In the genomic region with DNA sequence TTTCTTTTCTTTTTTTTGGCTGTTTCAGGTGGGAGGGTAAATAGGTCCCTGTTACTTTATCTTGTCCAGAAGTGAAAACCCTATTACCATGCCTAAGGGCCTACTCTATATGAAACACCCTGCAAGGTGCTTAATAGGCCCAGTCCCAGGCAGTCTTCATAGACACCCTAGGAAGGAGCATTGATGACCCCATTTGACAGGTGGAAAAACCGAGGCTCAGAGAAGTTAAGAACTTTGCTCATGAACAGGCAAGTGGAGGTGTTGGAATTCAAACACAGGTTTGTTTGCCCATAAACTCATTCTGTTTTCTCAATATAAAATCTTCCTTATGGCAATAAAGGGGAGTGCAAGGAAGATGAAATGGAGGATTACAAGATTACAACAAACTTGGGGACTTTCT, we compare ENCODE assay signal across 24 cellular contexts.
"Had no signal": no experiment of that assay in that cellular context is flagged by ENCODE, and none has a peak within 500 bp of the region (broad histone marks: within the 10 kb centered on the region; RNA-seq: fewer than 3 reads in every experiment).

No MANE protein-coding gene starts in this region.

- H3K36me3 ChIP-seq: esophagus muscularis mucosa, gastrocnemius medialis, heart right ventricle, left lung, lower lobe of right lung had no signal

- H3K27ac Mint-ChIP-seq: mesothelial cell of epicardium, naive B cell had no signal

- FAIRE-seq: colon, endothelial cell of umbilical vein, islet of Langerhans, keratinocyte had no signal

- H3K4me1 ChIP-seq: esophagus muscularis mucosa, gastrocnemius medialis, lower lobe of right lung had no signal

- DNase-seq: dermis blood vessel endothelial cell; effector CD4-positive, alpha-beta T cell; effector memory CD4-positive, alpha-beta T cell; foreskin fibroblast; foreskin melanocyte; gastrocnemius medialis; glutamatergic neuron; heart right ventricle; hippocampal formation; left cardiac atrium; left lung; left ventricle myocardium superior; lower lobe of right lung; mesenchymal stem cell; mucosa of descending colon; naive B cell had no signal

- H3K27me3 ChIP-seq: dorsolateral prefrontal cortex, gastrocnemius medialis, heart right ventricle, left lung had no signal

- ATAC-seq: gastrocnemius medialis, heart right ventricle, left cardiac atrium, left lung, left ventricle myocardium superior, lower lobe of right lung, mucosa of descending colon had no signal

- H3K36me3 Mint-ChIP-seq: mesothelial cell of epicardium had no signal

- H3K4me3 Mint-ChIP-seq: mesothelial cell of epicardium, naive B cell had no signal

- H3K27ac ChIP-seq: coronary artery, dorsolateral prefrontal cortex, esophagus muscularis mucosa, gastrocnemius medialis, heart right ventricle, left lung, lower lobe of right lung had no signal

- H3K9me3 ChIP-seq: gastrocnemius medialis, left lung, lower lobe of right lung, mucosa of descending colon had no signal

- H3K4me3 ChIP-seq: coronary artery, dorsolateral prefrontal cortex, esophagus muscularis mucosa, gastrocnemius medialis, heart right ventricle, left lung, lower lobe of right lung, mucosa of descending colon had no signal
